ENCODE assay signal across 17 cellular contexts in genomic region chr13:112245959-112246358, GRCh38.
"Had no signal": no experiment of that assay in that cellular context is flagged by ENCODE, and none has a peak within 500 bp of the region (broad histone marks: within the 10 kb centered on the region; RNA-seq: fewer than 3 reads in every experiment).

No MANE protein-coding gene starts in this region.

- H3K36me3 Mint-ChIP-seq: activated naive CD8-positive, alpha-beta T cell treated with anti-CD3 and anti-CD28 coated beads for 36 hours; natural killer cell treated with Interleukin-12 subunit alpha and Interleukin-12 subunit beta and Interleukin-15 and Interleukin-18, amount 100 ng/mL, for 72 hours had no signal

- H3K9me3 ChIP-seq: breast epithelium, left ventricle myocardium inferior had no signal

- H3K36me3 ChIP-seq: breast epithelium, left ventricle myocardium inferior had no signal

- H3K4me1 ChIP-seq: breast epithelium, left ventricle myocardium inferior had no signal

- H3K4me1 Mint-ChIP-seq: activated CD4-positive, alpha-beta T cell treated with anti-CD3 and anti-CD28 coated beads, Interleukin-2, amount 10 ng/mL, durations not matched to agents 7 days and 5 days; activated naive CD8-positive, alpha-beta T cell treated with anti-CD3 and anti-CD28 coated beads for 36 hours had no signal

- DNase-seq: activated CD4-positive, alpha-beta T cell treated with anti-CD3 and anti-CD28 coated beads, Interleukin-2, amount 10 ng/mL, durations not matched to agents 7 days and 5 days; activated CD8-positive, alpha-beta T cell treated with anti-CD3 and anti-CD28 coated beads for 36 hours; activated naive CD4-positive, alpha-beta T cell; activated naive CD8-positive, alpha-beta T cell treated with anti-CD3 and anti-CD28 coated beads for 36 hours; activated T-cell treated with anti-CD3 and anti-CD28 coated beads, Interleukin-2, amount 50 U/mL, for 4 hours; amniotic stem cell; effector CD4-positive, alpha-beta T cell; foreskin fibroblast; kidney glomerular epithelial cell; left ventricle myocardium inferior; mammary epithelial cell; midbrain; stimulated activated CD4-positive, alpha-beta T cell treated with anti-CD3 and anti-CD28 coated beads, Interleukin-4, amount 100 ng/mL, for 1 hour; stimulated activated naive CD4-positive, alpha-beta T cell treated with Interleukin-2 at 50 U/mL for 16 hours had no signal

- H3K4me3 Mint-ChIP-seq: activated CD4-positive, alpha-beta T cell treated with anti-CD3 and anti-CD28 coated beads, Interleukin-2, amount 10 ng/mL, durations not matched to agents 7 days and 5 days; activated CD8-positive, alpha-beta T cell treated with anti-CD3 and anti-CD28 coated beads for 36 hours; activated naive CD8-positive, alpha-beta T cell treated with anti-CD3 and anti-CD28 coated beads for 36 hours; activated T-cell treated with anti-CD3 and anti-CD28 coated beads, Interleukin-2, amount 50 U/mL, for 4 hours; natural killer cell treated with Interleukin-12 subunit alpha and Interleukin-12 subunit beta and Interleukin-15 and Interleukin-18, amount 100 ng/mL, for 72 hours had no signal

- H3K4me3 ChIP-seq: breast epithelium, left ventricle myocardium inferior had no signal

- H3K27me3 Mint-ChIP-seq: activated CD4-positive, alpha-beta T cell treated with anti-CD3 and anti-CD28 coated beads, Interleukin-2, amount 10 ng/mL, durations not matched to agents 7 days and 5 days; activated CD8-positive, alpha-beta T cell treated with anti-CD3 and anti-CD28 coated beads for 36 hours; activated naive CD8-positive, alpha-beta T cell treated with anti-CD3 and anti-CD28 coated beads for 36 hours had no signal

- H3K9me3 Mint-ChIP-seq: activated CD4-positive, alpha-beta T cell treated with anti-CD3 and anti-CD28 coated beads, Interleukin-2, amount 10 ng/mL, durations not matched to agents 7 days and 5 days; activated CD8-positive, alpha-beta T cell treated with anti-CD3 and anti-CD28 coated beads for 36 hours; activated naive CD8-positive, alpha-beta T cell treated with anti-CD3 and anti-CD28 coated beads for 36 hours; activated T-cell treated with anti-CD3 and anti-CD28 coated beads, Interleukin-2, amount 50 U/mL, for 4 hours; activated T-helper 2 cell treated with anti-CD3 and anti-CD28 coated beads, Interferon-gamma antibody, Interleukin-2, Interleukin-4, amounts not matched to agents 10 μg/mL and 5 μg/mL and 100 μg/mL, durations not matched to agents 14 hours and 24 hours and 36 hours; natural killer cell treated with Interleukin-12 subunit alpha and Interleukin-12 subunit beta and Interleukin-15 and Interleukin-18, amount 100 ng/mL, for 72 hours had no signal

- H3K27ac ChIP-seq: breast epithelium, left ventricle myocardium inferior had no signal

- H3K27ac Mint-ChIP-seq: activated CD4-positive, alpha-beta T cell treated with anti-CD3 and anti-CD28 coated beads, Interleukin-2, amount 10 ng/mL, durations not matched to agents 7 days and 5 days; activated CD8-positive, alpha-beta T cell treated with anti-CD3 and anti-CD28 coated beads for 36 hours; activated naive CD8-positive, alpha-beta T cell treated with anti-CD3 and anti-CD28 coated beads for 36 hours; activated T-helper 2 cell treated with anti-CD3 and anti-CD28 coated beads, Interferon-gamma antibody, Interleukin-2, Interleukin-4, amounts not matched to agents 10 μg/mL and 5 μg/mL and 100 μg/mL, durations not matched to agents 14 hours and 24 hours and 36 hours; natural killer cell treated with Interleukin-12 subunit alpha and Interleukin-12 subunit beta and Interleukin-15 and Interleukin-18, amount 100 ng/mL, for 72 hours had no signal
